Comparison of ENCODE assay signal across 8 cellular contexts in the genomic region with DNA sequence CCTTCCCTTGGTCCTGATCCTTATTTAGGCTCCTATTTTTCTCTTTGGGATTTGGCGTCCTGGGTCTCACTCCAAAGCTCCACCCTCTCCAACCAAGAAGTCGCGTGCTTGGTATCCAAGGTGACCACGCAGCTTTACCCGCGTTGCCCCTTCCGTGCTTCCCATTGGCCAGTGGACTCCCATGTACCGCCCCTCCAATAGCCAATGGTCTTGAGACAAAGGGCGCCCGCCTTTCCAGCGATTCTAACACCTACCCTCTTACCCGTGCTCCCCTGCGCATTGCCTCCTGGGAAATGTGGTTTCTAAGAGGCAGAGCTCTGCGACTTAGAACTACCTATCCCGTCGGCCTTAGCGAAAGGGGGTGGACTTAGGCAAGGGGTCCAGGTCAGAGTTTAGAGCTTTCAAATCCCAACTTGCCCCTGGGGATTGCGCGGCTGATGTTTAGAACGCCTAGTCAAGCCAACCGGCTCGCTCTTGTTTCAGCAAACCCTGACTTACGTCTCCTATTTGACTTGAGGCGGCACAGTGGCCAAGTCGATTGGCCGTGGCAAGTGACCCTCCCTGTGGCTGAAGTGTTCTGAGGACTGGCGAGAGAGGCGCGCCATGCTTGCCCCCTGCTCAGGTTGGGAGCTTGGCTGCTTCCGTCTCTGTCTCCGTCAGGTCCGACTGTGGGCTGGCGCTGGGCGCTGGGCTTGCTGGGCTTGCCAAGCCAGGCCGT. TPM values are rescaled to one million over a fixed set of nuclear protein-coding genes. Genes with fewer than 3 reads are reported as not detected.
DNase-seq lines count a peak whose midpoint lies in the region; ATAC-seq and TF ChIP-seq lines count a peak whose summit lies in the region.
"Not testable (repeated sequence)": the region's sequence is repeated elsewhere in the genome, so short reads cannot be mapped to it uniquely, and the experiment has no call there.

A gene (plus strand): TSS at position 395 of the 718 bp plus-strand sequence. CDS start 209 bp downstream, at position 604.

- TF ChIP-seq CTCF in GM06990 (IDR thresholded peaks at IDR 0.05; ENCODE audit: insufficient read depth, low read length, poor library complexity, severe bottlenecking); NB4 (IDR thresholded peaks at IDR 0.05; ENCODE audit: low read depth, low read length); neutrophil (IDR thresholded peaks at IDR 0.05); subcutaneous adipose tissue (IDR thresholded peaks at IDR 0.05; ENCODE audit: low read depth): not testable (repeated sequence)

- H3K4me1 ChIP-seq in neutrophil (ENCODE audit: control insufficient read depth in 1 of 2, insufficient read depth in 1 of 2, low read depth in 1 of 2, low read length in 1 of 2) = not testable (repeated sequence)

- TF ChIP-seq POLR2A in NB4 (IDR thresholded peaks at IDR 0.05; ENCODE audit: extremely low read depth, insufficient read length) = peak; percentile 39

- DNase-seq in GM06990 (ENCODE audit: extremely low read depth, insufficient read length) (peak; percentile 86), NB4 (ENCODE audit: low read depth) (peak; percentile 100), SK-N-DZ (ENCODE audit: low spot score) (peak; percentile 100), germinal center (ENCODE audit: low spot score) (peak; percentile 94)
- DNase-seq in activated naive CD4-positive, alpha-beta T cell treated with anti-CD3 and anti-CD28 coated beads, Interleukin-2, amount 50 U/mL, for 16 hours = peak; percentile 94

- peak; percentile 97 for ATAC-seq in HG02571 (IDR thresholded peaks at IDR 0.05; ENCODE audit: unreplicated experiment)

- H3K9me3 ChIP-seq in neutrophil = not testable (repeated sequence)

- H3K4me3 ChIP-seq in GM06990 (replicated peaks; ENCODE audit: low read depth, low read length) = peak within 1 kb of the TSS; percentile 82
- H3K4me3 ChIP-seq in NB4 (ENCODE audit: low read depth, low read length) = peak within 1 kb of the TSS; percentile 76
- peak within 1 kb of the TSS; percentile 68 to 70 for H3K4me3 ChIP-seq in neutrophil (ENCODE audit: low read depth in 1 of 2, low read length in 1 of 2)

- not testable (repeated sequence) for H3K36me3 ChIP-seq in GM06990 (ENCODE audit: control insufficient read depth, insufficient read depth, low read length); neutrophil

- not testable (repeated sequence) for H3K27me3 ChIP-seq in GM06990 (replicated peaks; ENCODE audit: control insufficient read depth, insufficient read depth, low read length); neutrophil

- H3K27ac ChIP-seq in neutrophil = peak within 1 kb of the TSS; percentile 56

RNA-seq across cellular contexts. Expression of the gene that starts here (rescaled TPM):
- polyA plus RNA-seq in SK-N-DZ (2014; cell fraction: cytosol; rRNA removed) = 14.3 and 15.8 TPM in 2 replicates
- 26.8 and 29.6 TPM in 2 replicates for polyA plus RNA-seq in SK-N-DZ (2014; cell fraction: nucleus; rRNA removed)
- total RNA-seq in subcutaneous adipose tissue = 10 to 100 TPM; 13.2 to 18.7 (median 13.6) TPM

Comparison
In these comparisons a context has a peak if more than half of its experiments do, and no peak if none do; other contexts are left out.
1. Peak in every context shown above with its lines: DNase-seq, ATAC-seq, H3K4me3 ChIP-seq and H3K27ac ChIP-seq.